35 cellular contexts compared by ENCODE assay signal in genomic region chr6:168732676-168733075, GRCh38.
"Had no signal": no experiment of that assay in that cellular context is flagged by ENCODE, and none has a peak within 500 bp of the region (broad histone marks: within the 10 kb centered on the region; RNA-seq: fewer than 3 reads in every experiment).

No MANE protein-coding gene starts in this region.

- H3K9me3 ChIP-seq: MG63 had no signal

- H3K36me3 ChIP-seq: MG63 had no signal

- H3K27me3 ChIP-seq: MG63 had no signal

- H3K4me3 ChIP-seq: MG63 had no signal

- DNase-seq: Karpas-422, Kasumi-1, MG63, MM.1S, MV-4-11, NCI-H1048, NCI-H1092, NCI-H1092 treated with DMSO at 0.1 percent for 48 hours, NCI-H1105, NCI-H1105 treated with DMSO at 0.1 percent for 48 hours, NCI-H1417, NCI-H1417 treated with DMSO at 0.1 percent for 48 hours, NCI-H1436, NCI-H1436 treated with DMSO at 0.1 percent for 48 hours, NCI-H146, NCI-H1694, NCI-H1694 treated with DMSO at 0.1 percent for 48 hours, NCI-H187, NCI-H187 treated with DMSO at 0.1 percent for 48 hours, NCI-H1930, NCI-H2029, NCI-H2029 treated with DMSO at 0.1 percent for 48 hours, NCI-H2081, NCI-H2081 treated with DMSO at 0.1 percent for 48 hours, NCI-H2107, NCI-H2171, NCI-H2171 treated with DMSO at 0.1 percent for 48 hours, NCI-H2227 treated with DMSO at 0.1 percent for 48 hours, NCI-H226, NCI-H345, NCI-H446, NCI-H446 treated with DMSO at 0.1 percent for 48 hours, NCI-H510A, NCI-H510A treated with DMSO at 0.1 percent for 48 hours, NCI-H524 had no signal
